Comparison of ENCODE assay signal across 1 cellular context in genomic region chr5:14594378-14595074, GRCh38.
TF ChIP-seq lines count a peak whose summit lies in the region.

No MANE protein-coding gene starts in this region.

TF ChIP-seq in GM12878, 131 proteins besides CTCF, POLR2A, EP300 and RAD21 (continued from another document):
- TF ChIP-seq BCLAF1 (IDR thresholded peaks at IDR 0.05) = no peak
- no peak for TF ChIP-seq POU2F2 (IDR thresholded peaks at IDR 0.05; ENCODE audit: borderline replicate concordance, low read depth, low read length)
- TF ChIP-seq, protein P1, sequence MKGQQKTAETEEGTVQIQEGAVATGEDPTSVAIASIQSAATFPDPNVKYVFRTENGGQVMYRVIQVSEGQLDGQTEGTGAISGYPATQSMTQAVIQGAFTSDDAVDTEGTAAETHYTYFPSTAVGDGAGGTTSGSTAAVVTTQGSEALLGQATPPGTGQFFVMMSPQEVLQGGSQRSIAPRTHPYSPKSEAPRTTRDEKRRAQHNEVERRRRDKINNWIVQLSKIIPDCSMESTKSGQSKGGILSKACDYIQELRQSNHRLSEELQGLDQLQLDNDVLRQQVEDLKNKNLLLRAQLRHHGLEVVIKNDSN (IDR thresholded peaks at IDR 0.05; ENCODE audit: borderline replicate concordance, extremely low read length, insufficient read depth, low read depth, low read length) = no peak
- no peak for TF ChIP-seq NR2F1 (conservative IDR thresholded peaks at IDR 0.05)
- TF ChIP-seq NRF1 (conservative IDR thresholded peaks at IDR 0.05; ENCODE audit: low read depth, low read length) = no peak
- TF ChIP-seq CREM (IDR thresholded peaks at IDR 0.05; ENCODE audit: low read depth) = no peak
- TF ChIP-seq, protein P2, sequence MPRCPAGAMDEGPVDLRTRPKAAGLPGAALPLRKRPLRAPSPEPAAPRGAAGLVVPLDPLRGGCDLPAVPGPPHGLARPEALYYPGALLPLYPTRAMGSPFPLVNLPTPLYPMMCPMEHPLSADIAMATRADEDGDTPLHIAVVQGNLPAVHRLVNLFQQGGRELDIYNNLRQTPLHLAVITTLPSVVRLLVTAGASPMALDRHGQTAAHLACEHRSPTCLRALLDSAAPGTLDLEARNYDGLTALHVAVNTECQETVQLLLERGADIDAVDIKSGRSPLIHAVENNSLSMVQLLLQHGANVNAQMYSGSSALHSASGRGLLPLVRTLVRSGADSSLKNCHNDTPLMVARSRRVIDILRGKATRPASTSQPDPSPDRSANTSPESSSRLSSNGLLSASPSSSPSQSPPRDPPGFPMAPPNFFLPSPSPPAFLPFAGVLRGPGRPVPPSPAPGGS (IDR thresholded peaks at IDR 0.05; ENCODE audit: borderline replicate concordance, insufficient read depth, low read depth, low read length, poor library complexity, severe bottlenecking) = no peak
- no peak for TF ChIP-seq HSF1 (IDR thresholded peaks at IDR 0.05; ENCODE audit: low read depth, low read length)
- TF ChIP-seq GABPA (IDR thresholded peaks at IDR 0.05; ENCODE audit: low read depth) = no peak
- TF ChIP-seq SMARCA5 (IDR thresholded peaks at IDR 0.05) = no peak
- no peak for TF ChIP-seq RBBP5 (conservative IDR thresholded peaks at IDR 0.05)
- no peak for TF ChIP-seq MXI1 (IDR thresholded peaks at IDR 0.05; ENCODE audit: low read depth, low read length)
- TF ChIP-seq, protein P3, sequence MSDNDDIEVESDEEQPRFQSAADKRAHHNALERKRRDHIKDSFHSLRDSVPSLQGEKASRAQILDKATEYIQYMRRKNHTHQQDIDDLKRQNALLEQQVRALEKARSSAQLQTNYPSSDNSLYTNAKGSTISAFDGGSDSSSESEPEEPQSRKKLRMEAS (IDR thresholded peaks at IDR 0.05; ENCODE audit: low read depth, low read length) = no peak
- TF ChIP-seq NR2C1 (IDR thresholded peaks at IDR 0.05) = no peak
- TF ChIP-seq REST (IDR thresholded peaks at IDR 0.05; ENCODE audit: low read depth, low read length) = no peak
- TF ChIP-seq RELA (IDR thresholded peaks at IDR 0.05; ENCODE audit: borderline replicate concordance, partially characterized antibody) = no peak
